17 cellular contexts compared by ENCODE assay signal in genomic region chr17:50443492-50444051, GRCh38. TPM values are rescaled to one million over a fixed set of nuclear protein-coding genes. Genes with fewer than 3 reads are reported as not detected.
A peak's percentile ranks its signal among the peaks of the same experiment; 100 is the strongest.
DNase-seq lines count a peak whose midpoint lies in the region; ATAC-seq and TF ChIP-seq lines count a peak whose summit lies in the region.
"Had no signal": no experiment of that assay in that cellular context is flagged by ENCODE, and none has a peak within 500 bp of the region (broad histone marks: within the 10 kb centered on the region; RNA-seq: fewer than 3 reads in every experiment).

No MANE protein-coding gene starts in this region.

- peaks cover 53 to 57% of the 10 kb centered on the region in 2 donors for H3K4me1 ChIP-seq in thyroid gland
- no peaks in the 10 kb centered on the region for H3K4me1 ChIP-seq in MM.1S (ENCODE audit: low read length)

- ATAC-seq in GM18868 (IDR thresholded peaks at IDR 0.05; ENCODE audit: unreplicated experiment) (no peak), HG02610 (IDR thresholded peaks at IDR 0.05; ENCODE audit: unreplicated experiment) (no peak)
- ATAC-seq: T-helper 17 cell had no signal

- no peak overlapping the region for H3K4me2 ChIP-seq in MM.1S (ENCODE audit: low read depth, low read length)

- H3K4me3 ChIP-seq in WERI-Rb-1 (ENCODE audit: low read depth, low read length) (no peak overlapping the region), thyroid gland (replicated peaks in 1 of 3) (no peak overlapping the region), MM.1S (ENCODE audit: low read length) (no peak overlapping the region)
- H3K4me3 ChIP-seq: thoracic aorta had no signal

- no peak overlapping the region for H2AFZ ChIP-seq in MM.1S (ENCODE audit: low read length)

- H3K27me3 ChIP-seq in WERI-Rb-1 (ENCODE audit: insufficient read depth, low read depth, severe bottlenecking) (no peaks in the 10 kb centered on the region), thyroid gland (no peaks in the 10 kb centered on the region), MM.1S (replicated peaks; ENCODE audit: insufficient read depth, low read length) (no peaks in the 10 kb centered on the region)

- H3K36me3 ChIP-seq in WERI-Rb-1 (no peaks in the 10 kb centered on the region; the same call in 1 of the 2 replicates), thyroid gland (no peaks in the 10 kb centered on the region), MM.1S (replicated peaks; ENCODE audit: insufficient read depth, low read length) (no peaks in the 10 kb centered on the region)
- H3K36me3 ChIP-seq: thoracic aorta had no signal

- H3K27ac ChIP-seq in WERI-Rb-1 (peak overlapping the region; percentile 32), thyroid gland (peak overlapping the region; percentile 80 to 89 (median 81)), MM.1S (ENCODE audit: low read length) (no peak overlapping the region)
- H3K27ac ChIP-seq: 22Rv1, thoracic aorta had no signal

- H3K79me2 ChIP-seq in MM.1S (ENCODE audit: low read length): no peaks in the 10 kb centered on the region

- H4K20me1 ChIP-seq in MM.1S (ENCODE audit: insufficient read depth, low read length): no peaks in the 10 kb centered on the region

- no peaks in the 10 kb centered on the region for H3K9me2 ChIP-seq in MM.1S (replicated peaks; ENCODE audit: insufficient read depth, low read length)

- H3K9me3 ChIP-seq in WERI-Rb-1 (ENCODE audit: severe bottlenecking) (no peaks in the 10 kb centered on the region), thyroid gland (no peaks in the 10 kb centered on the region), MM.1S (replicated peaks; ENCODE audit: insufficient read depth, low read length) (no peaks in the 10 kb centered on the region)
- H3K9me3 ChIP-seq: thoracic aorta had no signal

- TF ChIP-seq POLR2A in thyroid gland (IDR thresholded peaks at IDR 0.05): no peak

- H3K9ac ChIP-seq in MM.1S (ENCODE audit: low read length): no peak overlapping the region

- no peaks in the 10 kb centered on the region for H3F3A ChIP-seq in MM.1S (ENCODE audit: insufficient read depth, low read length)

- no peak for TF ChIP-seq CTCF in WERI-Rb-1 (IDR thresholded peaks at IDR 0.05; ENCODE audit: low read depth, low read length)
- TF ChIP-seq CTCF in thyroid gland (IDR thresholded peaks at IDR 0.05): no peak
- TF ChIP-seq CTCF in MM.1S (IDR thresholded peaks at IDR 0.05; ENCODE audit: low read length): no peak

- WGBS in thyroid gland, 2 donors: 13 to 24% methylated on average over 3 of the region's 3 CpGs

- intact Hi-C loops in thyroid gland (cut with DNase I): no loop called here

- DNase-seq in DMS79 treated with DMSO at 0.1 percent for 48 hours (lab: John Stamatoyannopoulos, UW): peak; percentile 57
- DNase-seq in DMS79 (lab: John Stamatoyannopoulos, UW): no peak
- DNase-seq in WERI-Rb-1: peak; percentile 40
- peak; percentile 59 for DNase-seq in iris pigment epithelial cell (ENCODE audit: low read depth)
- peak; percentile 55 for DNase-seq in thyroid gland
- DNase-seq in MM.1S: no peak
- DNase-seq: activated gamma-delta T cell, KBM-7, NCI-H187 treated with DMSO at 0.1 percent for 48 hours, retina, T-helper 17 cell had no signal

RNA-seq across cellular contexts. Expression of gene ACSF2, which starts 17.6 kb away (rescaled TPM):
- total RNA-seq in thyroid gland: 100 to 1,000 TPM in 3 of 4 donors, 10 to 100 TPM in 1; 97.3 to 193 (median 143) TPM

RNA-seq across cellular contexts. Expression of gene CHAD, which starts 25.1 kb away (rescaled TPM):
- total RNA-seq in thyroid gland: under 1 TPM in 1 of 4 donors, not detected in 3; 0.67 TPM
- total RNA-seq: bronchial epithelial cell, epithelial cell of proximal tubule, T-helper 17 cell, thoracic aorta had no signal

RNA-seq across cellular contexts. Expression of gene RSAD1, which starts 35.1 kb away (rescaled TPM):
- total RNA-seq in thyroid gland: 10 to 100 TPM; 30.2 to 50.1 (median 34.7) TPM

RNA-seq across cellular contexts. Expression of gene LRRC59, which starts 46.2 kb away (rescaled TPM):
- total RNA-seq in thyroid gland: 10 to 100 TPM; 57.4 to 91.0 (median 77.5) TPM

Comparison
In these comparisons a context has a peak if more than half of its experiments do, and no peak if none do; other contexts are left out.
1. DNase-seq: peak in DMS79 treated with DMSO at 0.1 percent for 48 hours (single experiment), WERI-Rb-1 (single experiment), iris pigment epithelial cell (single experiment) and thyroid gland (2 of 2); none in DMS79 (single experiment) and MM.1S (single experiment).